8 cellular contexts compared by ENCODE assay signal in the genomic region with DNA sequence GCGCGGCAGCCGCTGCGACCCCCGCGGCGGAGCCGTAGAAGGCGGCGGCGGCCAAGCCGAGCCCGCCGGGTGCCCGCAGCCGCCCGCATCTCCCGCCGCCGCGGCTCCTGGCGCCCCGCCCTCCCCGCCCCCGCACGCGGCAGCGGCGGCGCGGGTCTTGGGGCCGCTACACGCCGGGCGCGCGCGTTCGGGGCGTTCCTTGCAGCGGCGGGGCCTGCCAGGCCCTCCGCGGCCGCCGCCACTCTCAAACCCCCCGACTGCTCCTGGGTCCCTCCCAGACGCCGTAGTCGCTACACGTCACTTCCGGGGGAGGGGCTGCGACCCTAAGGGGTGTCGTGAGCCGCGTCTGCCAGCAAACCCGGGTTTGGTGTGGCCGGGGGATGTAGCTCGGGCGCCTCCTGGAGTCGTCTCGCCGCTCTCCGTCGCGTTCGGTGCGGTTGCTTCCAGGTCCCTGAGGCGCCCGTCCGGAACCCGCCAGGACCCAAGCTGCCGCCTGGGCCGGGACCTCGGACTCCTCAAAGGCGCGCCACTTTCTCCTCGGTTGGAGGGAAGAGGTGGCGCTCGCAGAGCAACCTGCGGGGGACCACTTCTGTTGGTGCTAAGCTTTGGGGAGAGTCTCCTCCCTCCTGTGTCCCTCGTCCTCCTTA. TPM values are rescaled to one million over a fixed set of nuclear protein-coding genes. Genes with fewer than 3 reads are reported as not detected.
DNase-seq lines count a peak whose midpoint lies in the region; ATAC-seq and TF ChIP-seq lines count a peak whose summit lies in the region.

A gene with protein sequence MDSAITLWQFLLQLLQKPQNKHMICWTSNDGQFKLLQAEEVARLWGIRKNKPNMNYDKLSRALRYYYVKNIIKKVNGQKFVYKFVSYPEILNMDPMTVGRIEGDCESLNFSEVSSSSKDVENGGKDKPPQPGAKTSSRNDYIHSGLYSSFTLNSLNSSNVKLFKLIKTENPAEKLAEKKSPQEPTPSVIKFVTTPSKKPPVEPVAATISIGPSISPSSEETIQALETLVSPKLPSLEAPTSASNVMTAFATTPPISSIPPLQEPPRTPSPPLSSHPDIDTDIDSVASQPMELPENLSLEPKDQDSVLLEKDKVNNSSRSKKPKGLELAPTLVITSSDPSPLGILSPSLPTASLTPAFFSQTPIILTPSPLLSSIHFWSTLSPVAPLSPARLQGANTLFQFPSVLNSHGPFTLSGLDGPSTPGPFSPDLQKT (minus strand): TSS at position 285 of the 647 bp plus-strand sequence. CDS start 8,129 bp downstream, outside the sequence.

- H3K9me3 ChIP-seq in left lung: no peaks in the 10 kb centered on the region

- peak; percentile 89 to 99 (median 95) for DNase-seq in C1 segment of cervical spinal cord (lab: John Stamatoyannopoulos, UW)
- peak; percentile 99 for DNase-seq in NCI-H69 (lab: John Stamatoyannopoulos, UW)
- DNase-seq in activated CD4-positive, alpha-beta T cell treated with anti-CD3 and anti-CD28 coated beads, Interleukin-2, amount 50 U/mL, for 1 hour: peak; percentile 100
- DNase-seq in dedifferentiated amniotic fluid mesenchymal stem cell (ENCODE audit: extremely low spot score): peak; percentile 97
- DNase-seq in left lung: peak; percentile 99
- peak; percentile 99 for DNase-seq in stimulated activated CD4-positive, alpha-beta T cell treated with anti-CD3 and anti-CD28 coated beads, Interleukin-2, amount 100 ng/mL, for 48 hours

- no peaks in the 10 kb centered on the region for H3K27me3 ChIP-seq in left lung

- ATAC-seq in GM19328 (IDR thresholded peaks at IDR 0.05; ENCODE audit: unreplicated experiment): peak; percentile 74
- ATAC-seq in HG03520 (IDR thresholded peaks at IDR 0.05; ENCODE audit: unreplicated experiment): peak; percentile 70
- ATAC-seq in left lung: peak; percentile 96

- no peaks in the 10 kb centered on the region for H3K36me3 ChIP-seq in left lung

- intact Hi-C loops in left lung (cut with DNase I): no loop called here

- H3K4me1 ChIP-seq in left lung: peaks cover 10 to 47% of the 10 kb centered on the region in 2 donors

- peak within 1 kb of the TSS; percentile 87 to 93 for H3K27ac ChIP-seq in left lung

- peak within 1 kb of the TSS; percentile 52 to 68 for H3K4me3 ChIP-seq in left lung

- peak; percentile 45 to 61 for TF ChIP-seq CTCF in left lung (IDR thresholded peaks at IDR 0.05)

RNA-seq across cellular contexts. Expression of the gene that starts here (rescaled TPM):
- 10 to 100 TPM; 51.5 to 69.9 TPM for total RNA-seq in left lung

Comparison
In these comparisons a context has a peak if more than half of its experiments do, and no peak if none do; other contexts are left out.
1. Peak in every context shown above with its lines: DNase-seq, ATAC-seq, H3K4me3 ChIP-seq and H3K27ac ChIP-seq.